ENCODE assay signal across 8 cellular contexts in the genomic region with DNA sequence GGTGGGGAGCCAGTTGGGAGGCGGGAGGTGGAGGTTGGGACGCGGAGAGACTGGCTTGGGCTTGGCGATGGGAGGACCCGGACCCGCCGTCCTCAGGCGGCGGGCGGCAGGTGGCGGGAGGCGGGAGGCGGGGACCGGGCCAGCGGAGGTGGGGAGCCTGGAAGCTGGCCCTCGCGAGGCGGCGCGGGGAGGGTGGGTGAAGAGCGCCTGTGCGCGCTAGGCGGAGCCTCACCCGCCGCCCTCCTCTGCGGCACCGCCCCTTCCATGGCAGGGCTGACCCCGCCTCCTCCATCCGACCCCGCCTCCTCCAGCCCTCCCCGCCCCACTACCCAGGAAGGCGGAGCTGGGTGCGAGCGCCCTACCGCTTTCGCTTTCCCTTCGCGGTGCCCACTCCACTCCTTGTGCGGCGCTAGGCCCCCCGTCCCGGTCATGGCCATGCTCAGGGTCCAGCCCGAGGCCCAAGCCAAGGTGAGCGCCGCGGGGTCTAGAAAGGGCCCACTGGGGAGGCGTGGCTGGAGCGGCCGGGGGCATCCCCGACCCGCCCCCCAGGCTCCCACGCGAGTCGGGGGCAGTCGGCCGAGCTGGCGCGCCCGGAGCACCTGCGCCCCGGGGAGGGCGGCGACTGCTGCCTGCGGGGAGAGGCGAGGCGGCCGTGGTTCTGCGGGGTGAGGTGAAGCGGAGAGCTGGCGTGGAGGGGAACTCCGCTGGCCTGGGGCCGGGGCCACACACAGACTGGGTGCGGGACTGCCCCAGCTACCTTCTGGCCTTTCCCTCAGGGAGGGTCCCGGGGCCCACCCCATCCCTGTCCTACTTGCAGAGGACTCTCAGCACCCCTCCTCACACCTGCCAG. TPM values are rescaled to one million over a fixed set of nuclear protein-coding genes. Genes with fewer than 3 reads are reported as not detected.
DNase-seq lines count a peak whose midpoint lies in the region; ATAC-seq and TF ChIP-seq lines count a peak whose summit lies in the region.

A gene (plus strand): TSS at position 361 of the 850 bp plus-strand sequence. CDS start 69 bp downstream, at position 430.

- POLR2A ChIA-PET in activated CD8-positive, alpha-beta T cell treated with anti-CD3 and anti-CD28 coated beads for 36 hours (lab: Charles Lee), result interaction anchor here (0.9 to 5.8 kb wide), 17 partner anchors 11 to 78 kb away, joined by 3 to 53 read pairs (median 6); a partner anchor contains a TSS

- H3K9me3 Mint-ChIP-seq in activated CD8-positive, alpha-beta T cell treated with anti-CD3 and anti-CD28 coated beads for 36 hours, result no peaks in the 10 kb centered on the region

- H3K27ac Mint-ChIP-seq in activated CD8-positive, alpha-beta T cell treated with anti-CD3 and anti-CD28 coated beads for 36 hours, result peak within 1 kb of the TSS; percentile 92

- H3K27ac ChIP-seq in lung (ENCODE audit: low read depth in 1 of 2, low read length in 1 of 2), result peak within 1 kb of the TSS; percentile 80 to 93

- H3K4me1 Mint-ChIP-seq in activated CD8-positive, alpha-beta T cell treated with anti-CD3 and anti-CD28 coated beads for 36 hours (ENCODE audit: low read depth), result peaks cover 56% of the 10 kb centered on the region

- H3K36me3 ChIP-seq in lung (ENCODE audit: control insufficient read depth in 2 of 2, insufficient read depth in 2 of 2, low read length in 2 of 2), result peaks cover 0 to 15% of the 10 kb centered on the region in 2 donors

- no peaks in the 10 kb centered on the region for H3K27me3 Mint-ChIP-seq in activated CD8-positive, alpha-beta T cell treated with anti-CD3 and anti-CD28 coated beads for 36 hours

- intact Hi-C loops in activated CD8-positive, alpha-beta T cell treated with anti-CD3 and anti-CD28 coated beads for 36 hours (cut with micrococcal nuclease), result no loop called here

- 0 to 1% methylated on average over 30 to 75 of the region's 75 CpGs for WGBS in lung, 2 donors

- ATAC-seq in GM19438 (IDR thresholded peaks at IDR 0.05; ENCODE audit: low read depth, unreplicated experiment) (peak; percentile 86), HG03571 (IDR thresholded peaks at IDR 0.05; ENCODE audit: unreplicated experiment) (peak; percentile 83), lung (ENCODE audit: insufficient read depth, low FRiP score) (peak; percentile 99)
- peak; percentile 97 for ATAC-seq in activated CD8-positive, alpha-beta T cell treated with anti-CD3 and anti-CD28 coated beads for 36 hours

- CTCF ChIA-PET in activated CD8-positive, alpha-beta T cell treated with anti-CD3 and anti-CD28 coated beads for 36 hours (lab: Charles Lee), result interaction anchor here (0.6 to 5.3 kb wide), 11 partner anchors 10 to 172 kb away, joined by 3 to 29 read pairs (median 5); a partner anchor contains a TSS

- peaks cover 47% of the 10 kb centered on the region for H3K36me3 Mint-ChIP-seq in activated CD8-positive, alpha-beta T cell treated with anti-CD3 and anti-CD28 coated beads for 36 hours (ENCODE audit: low read depth)

- no peaks in the 10 kb centered on the region for H3K9me3 ChIP-seq in lung (ENCODE audit: control insufficient read depth in 2 of 2, insufficient read depth in 1 of 2, low read length in 1 of 2)

- peak within 1 kb of the TSS; percentile 97 for H3K4me3 Mint-ChIP-seq in activated CD8-positive, alpha-beta T cell treated with anti-CD3 and anti-CD28 coated beads for 36 hours

- TF ChIP-seq CTCF in activated CD8-positive, alpha-beta T cell treated with anti-CD3 and anti-CD28 coated beads for 36 hours (IDR thresholded peaks at IDR 0.05), result no peak
- no peak for TF ChIP-seq CTCF in lung (IDR thresholded peaks at IDR 0.05; ENCODE audit: control extremely low read depth, extremely low read depth)

- H3K4me3 ChIP-seq in lung, result peak within 1 kb of the TSS; percentile 69

- no peaks in the 10 kb centered on the region for H3K27me3 ChIP-seq in lung (ENCODE audit: control insufficient read depth, insufficient read depth)

- peaks cover 0 to 18% of the 10 kb centered on the region in 2 donors for H3K4me1 ChIP-seq in lung (ENCODE audit: control insufficient read depth in 2 of 2, insufficient read depth in 2 of 2, low read length in 2 of 2)

- DNase-seq in CD1c-positive myeloid dendritic cell (ENCODE audit: extremely low spot score) (peak; percentile 95), NCI-H82 treated with DMSO at 0.1 percent for 48 hours (lab: John Stamatoyannopoulos, UW; ENCODE audit: unreplicated experiment) (peak; percentile 43), ecto neural progenitor cell (ENCODE audit: low spot score) (peak; percentile 93), lung (ENCODE audit: low spot score) (peak; percentile 95)
- peak; percentile 96 for DNase-seq in activated CD8-positive, alpha-beta T cell treated with anti-CD3 and anti-CD28 coated beads for 36 hours
- peak; percentile 91 to 94 (median 91) for DNase-seq in stimulated activated CD4-positive, alpha-beta T cell treated with anti-CD3 and anti-CD28 coated beads, TNF-alpha, amount 100 ng/mL, for 4 hours (ENCODE audit: low read depth in 3 of 3)

RNA-seq across cellular contexts. Expression of the gene that starts here (rescaled TPM):
- total RNA-seq in activated CD8-positive, alpha-beta T cell treated with anti-CD3 and anti-CD28 coated beads for 36 hours, result 100 to 1,000 TPM; 451 to 460 TPM
- total RNA-seq in lung, result 100 to 1,000 TPM; 125 to 192 TPM
- 100 to 1,000 TPM; 286 to 311 TPM for polyA plus RNA-seq in lung

Comparison
In these comparisons a context has a peak if more than half of its experiments do, and no peak if none do; other contexts are left out.
1. Peak in every context shown above with its lines: DNase-seq, ATAC-seq, H3K4me3 ChIP-seq and H3K27ac ChIP-seq.
2. DNase-seq: peak in every context shown above with its lines; median percentile 96 in activated CD8-positive, alpha-beta T cell treated with anti-CD3 and anti-CD28 coated beads for 36 hours; 95 in CD1c-positive myeloid dendritic cell; 95 in lung; 93 in ecto neural progenitor cell; 91 in stimulated activated CD4-positive, alpha-beta T cell treated with anti-CD3 and anti-CD28 coated beads, TNF-alpha, amount 100 ng/mL, for 4 hours; 43 in NCI-H82 treated with DMSO at 0.1 percent for 48 hours.